Comparison of ENCODE assay signal across 25 cellular contexts in genomic region chr3:98580774-98581365, GRCh38. TPM values are rescaled to one million over a fixed set of nuclear protein-coding genes. Genes with fewer than 3 reads are reported as not detected.
"Had no signal": no experiment of that assay in that cellular context is flagged by ENCODE, and none has a peak within 500 bp of the region (broad histone marks: within the 10 kb centered on the region; RNA-seq: fewer than 3 reads in every experiment).

No MANE protein-coding gene starts in this region.

- H3K27me3 ChIP-seq: heart right ventricle, transverse colon had no signal

- DNase-seq: activated B cell treated with CpG ODN at 0.5 μM for 24 hours; activated CD4-positive, alpha-beta memory T cell treated with anti-CD3 and anti-CD28 coated beads for 36 hours; activated CD4-positive, alpha-beta T cell treated with anti-CD3 and anti-CD28 coated beads for 4 hours; activated gamma-delta T cell treated with Interleukin-2 at 50 U/mL for 16 hours; activated naive CD8-positive, alpha-beta T cell treated with anti-CD3 and anti-CD28 coated beads for 36 hours; amniotic stem cell; effector CD8-positive, alpha-beta T cell; foreskin fibroblast; heart right ventricle; lower lobe of right lung; mesendoderm; naive thymus-derived CD4-positive, alpha-beta T cell; occipital lobe; retina; stimulated activated CD4-positive, alpha-beta T cell treated with anti-CD3 and anti-CD28 coated beads, Interleukin-4, amount 100 ng/mL, for 1 hour; stimulated activated naive CD4-positive, alpha-beta T cell treated with Interleukin-2 at 50 U/mL for 16 hours; T-helper 1 cell; T-helper 9 cell; transverse colon had no signal

- H3K27ac Mint-ChIP-seq: activated B cell treated with CpG ODN at 0.5 μM for 24 hours; activated CD4-positive, alpha-beta memory T cell treated with anti-CD3 and anti-CD28 coated beads for 36 hours; activated naive CD8-positive, alpha-beta T cell treated with anti-CD3 and anti-CD28 coated beads for 36 hours; dendritic cell treated with granulocyte-macrophage colony-stimulating factor and Interleukin-4, amounts not matched to agents 40 ng/mL and 50 ng/mL, for 4 days; progenitor cell of endocrine pancreas had no signal

- H3K4me3 Mint-ChIP-seq: activated B cell treated with CpG ODN at 0.5 μM for 24 hours; activated CD4-positive, alpha-beta memory T cell treated with anti-CD3 and anti-CD28 coated beads for 36 hours; activated naive CD8-positive, alpha-beta T cell treated with anti-CD3 and anti-CD28 coated beads for 36 hours; dendritic cell treated with granulocyte-macrophage colony-stimulating factor and Interleukin-4, amounts not matched to agents 40 ng/mL and 50 ng/mL, for 4 days; naive thymus-derived CD4-positive, alpha-beta T cell; neural crest cell had no signal

- H3K4me1 ChIP-seq: transverse colon had no signal

- H3K27me3 Mint-ChIP-seq: activated B cell treated with CpG ODN at 0.5 μM for 24 hours; activated CD4-positive, alpha-beta memory T cell treated with anti-CD3 and anti-CD28 coated beads for 36 hours; activated naive CD8-positive, alpha-beta T cell treated with anti-CD3 and anti-CD28 coated beads for 36 hours; dendritic cell treated with granulocyte-macrophage colony-stimulating factor and Interleukin-4, amounts not matched to agents 40 ng/mL and 50 ng/mL, for 4 days; naive thymus-derived CD4-positive, alpha-beta T cell; progenitor cell of endocrine pancreas had no signal

- ATAC-seq: heart right ventricle; lower lobe of right lung; naive thymus-derived CD4-positive, alpha-beta T cell had no signal

- H3K4me1 Mint-ChIP-seq: activated B cell treated with CpG ODN at 0.5 μM for 24 hours had no signal

- H3K4me3 ChIP-seq: heart right ventricle, lower lobe of right lung, transverse colon had no signal

- H3K27ac ChIP-seq: heart right ventricle, lower lobe of right lung, transverse colon had no signal

- H3K9me3 ChIP-seq: heart right ventricle, lower lobe of right lung, transverse colon had no signal

- FAIRE-seq: keratinocyte had no signal

RNA-seq across cellular contexts. Expression of gene GPR15, which starts 49.1 kb away (rescaled TPM):
- total RNA-seq: chondrocyte, neural crest cell, occipital lobe, progenitor cell of endocrine pancreas had no signal
- polyA plus RNA-seq: fibroblast of lung, heart right ventricle, keratinocyte had no signal
